1 cellular context compared by ENCODE assay signal in genomic region chr22:40637181-40638150, GRCh38.
TF ChIP-seq lines count a peak whose summit lies in the region.

No MANE protein-coding gene starts in this region.

TF ChIP-seq in HEK293, 187 proteins besides CTCF, POLR2A, EP300 and RAD21 (continued from another document):
- TF ChIP-seq ZBTB26 (tag by site-specific recombination; optimal IDR thresholded peaks at IDR 0.05) (no peak), HOXC10 (CRISPR knock-in tag; IDR thresholded peaks at IDR 0.05) (no peak), SALL2 (tag by site-specific recombination; IDR thresholded peaks at IDR 0.05; ENCODE audit: borderline replicate concordance) (no peak), YY2 (tag by site-specific recombination; IDR thresholded peaks at IDR 0.05) (no peak), ZNF510 (tag by site-specific recombination; IDR thresholded peaks at IDR 0.05; ENCODE audit: insufficient replicate concordance) (no peak), INSM2 (tag by site-specific recombination; IDR thresholded peaks at IDR 0.05) (no peak), ZNF501 (tag by site-specific recombination; IDR thresholded peaks at IDR 0.05) (no peak), ZNF132 (tag by site-specific recombination; IDR thresholded peaks at IDR 0.05; ENCODE audit: borderline replicate concordance) (no peak), AEBP2 (tag by site-specific recombination; IDR thresholded peaks at IDR 0.05; ENCODE audit: borderline replicate concordance) (no peak), ZNF561 (tag by site-specific recombination; IDR thresholded peaks at IDR 0.05; ENCODE audit: borderline replicate concordance) (no peak), PRDM10 (tag by site-specific recombination; IDR thresholded peaks at IDR 0.05) (peak; percentile 54; the same call in 1 of the 2 replicates), ZNF791 (tag by site-specific recombination; IDR thresholded peaks at IDR 0.05) (no peak), ZNF777 (tag by site-specific recombination; IDR thresholded peaks at IDR 0.05; ENCODE audit: borderline replicate concordance) (peak; percentile 12; the same call in 1 of the 2 replicates), ZFP69B (tag by site-specific recombination; IDR thresholded peaks at IDR 0.05) (0 out of 2 replicates have a peak, but pooled peaks have one; percentile 11), ZNF404 (tag by site-specific recombination; IDR thresholded peaks at IDR 0.05) (no peak), ZSCAN5A (tag by site-specific recombination; IDR thresholded peaks at IDR 0.05) (no peak), ZBTB8A (tag by site-specific recombination; IDR thresholded peaks at IDR 0.05) (peak; percentile 51; the same call in 1 of the 2 replicates), ZNF16 (tag by site-specific recombination; IDR thresholded peaks at IDR 0.05; ENCODE audit: low read depth) (0 out of 2 replicates have a peak, but pooled peaks have one; percentile 33), KLF16 (tag by site-specific recombination; IDR thresholded peaks at IDR 0.05) (no peak), ZNF2 (tag by site-specific recombination; IDR thresholded peaks at IDR 0.05) (0 out of 2 replicates have a peak, but pooled peaks have one; percentile 4), ZNF600 (tag by site-specific recombination; IDR thresholded peaks at IDR 0.05) (0 out of 2 replicates have a peak, but pooled peaks have one; percentile 12), ZBTB7A (tag by site-specific recombination; IDR thresholded peaks at IDR 0.05; ENCODE audit: low read depth) (no peak), IKZF3 (tag by site-specific recombination; IDR thresholded peaks at IDR 0.05) (0 out of 2 replicates have a peak, but pooled peaks have one; percentile 38)
TF ChIP-seq in HEK293: peak in this region for 10.
